ENCODE assay signal across 8 cellular contexts in the genomic region with DNA sequence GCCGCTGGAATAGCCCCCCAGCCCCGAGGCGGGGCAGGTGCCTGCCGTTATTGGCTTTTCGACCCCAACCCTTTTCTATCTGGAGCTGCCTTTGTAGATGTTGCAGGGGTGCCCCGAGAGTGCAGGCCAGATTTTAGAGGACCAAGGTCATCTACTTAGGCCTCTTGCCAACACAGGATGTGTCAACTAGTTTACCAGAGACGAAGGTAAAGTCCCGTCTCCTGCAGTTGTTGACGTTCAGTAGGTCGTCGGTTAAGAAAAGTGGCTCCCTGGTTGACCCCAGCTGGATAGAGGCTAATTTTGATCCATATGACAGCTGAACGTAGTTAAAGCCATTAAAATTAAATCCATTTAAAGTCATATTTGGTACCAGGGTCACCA. TPM values are rescaled to one million over a fixed set of nuclear protein-coding genes. Genes with fewer than 3 reads are reported as not detected.
DNase-seq lines count a peak whose midpoint lies in the region; ATAC-seq and TF ChIP-seq lines count a peak whose summit lies in the region.

No MANE protein-coding gene starts in this region.

- ATAC-seq in GM21423 (IDR thresholded peaks at IDR 0.05; ENCODE audit: unreplicated experiment): peak; percentile 5

- H3K27ac ChIP-seq in DOHH2 (ENCODE audit: low read depth, low read length) (peak overlapping the region; percentile 57), KMS-11 (peak overlapping the region; percentile 44; the same call in 1 of the 2 replicates), brain microvascular endothelial cell (peak overlapping the region; percentile 97), layer of hippocampus (ENCODE audit: low read depth, low read length) (peak overlapping the region; percentile 82), suprapubic skin (peak overlapping the region; percentile 98)

- no peak for TF ChIP-seq CTCF in DOHH2 (IDR thresholded peaks at IDR 0.05; ENCODE audit: low read depth, low read length, poor library complexity, severe bottlenecking)
- no peak for TF ChIP-seq CTCF in KMS-11 (conservative IDR thresholded peaks at IDR 0.05; ENCODE audit: low read depth, low read length)
- TF ChIP-seq CTCF in brain microvascular endothelial cell (IDR thresholded peaks at IDR 0.05; ENCODE audit: low read depth, low read length, missing control alignments): no peak
- no peak for TF ChIP-seq CTCF in suprapubic skin (IDR thresholded peaks at IDR 0.05)

- H3K9me2 ChIP-seq in DOHH2 (replicated peaks; ENCODE audit: control insufficient read depth, low read length): no peaks in the 10 kb centered on the region

- no peaks in the 10 kb centered on the region for H3F3A ChIP-seq in DOHH2 (ENCODE audit: control insufficient read depth, insufficient read depth)

- H3K36me3 ChIP-seq in DOHH2 (ENCODE audit: control insufficient read depth, low read length) (peaks cover 41% of the 10 kb centered on the region), KMS-11 (ENCODE audit: insufficient read depth) (no peaks in the 10 kb centered on the region), brain microvascular endothelial cell (replicated peaks) (no peaks in the 10 kb centered on the region), suprapubic skin (no peaks in the 10 kb centered on the region)

- peaks cover 52% of the 10 kb centered on the region for H3K79me2 ChIP-seq in DOHH2 (ENCODE audit: control insufficient read depth, low read length)
- peaks cover 25% of the 10 kb centered on the region for H3K79me2 ChIP-seq in KMS-11 (ENCODE audit: insufficient read depth, low read depth)

- no peak for TF ChIP-seq POLR2A in suprapubic skin (IDR thresholded peaks at IDR 0.05)

- H3K27me3 ChIP-seq in DOHH2 (ENCODE audit: control insufficient read depth, low read length) (no peaks in the 10 kb centered on the region), KMS-11 (ENCODE audit: insufficient read depth, low read depth) (no peaks in the 10 kb centered on the region), brain microvascular endothelial cell (replicated peaks) (no peaks in the 10 kb centered on the region), layer of hippocampus (ENCODE audit: control insufficient read depth, insufficient read depth, low read length) (no peaks in the 10 kb centered on the region), suprapubic skin (no peaks in the 10 kb centered on the region)

- H3K9ac ChIP-seq in KMS-11: peak overlapping the region; percentile 60; the same call in 1 of the 2 replicates

- TF ChIP-seq EP300 in suprapubic skin (IDR thresholded peaks at IDR 0.05): no peak

- H3K4me3 ChIP-seq in DOHH2 (ENCODE audit: low read length) (peak overlapping the region; percentile 82), KMS-11 (IDR thresholded peaks at IDR 0.05; ENCODE audit: insufficient read depth, low read depth, low read length) (no peak overlapping the region), brain microvascular endothelial cell (ENCODE audit: low read depth, low read length) (peak overlapping the region; percentile 70), suprapubic skin (peak overlapping the region; percentile 97)

- H3K4me2 ChIP-seq in DOHH2 (ENCODE audit: low read length) (peak overlapping the region; percentile 88), KMS-11 (no peak overlapping the region)

- H4K20me1 ChIP-seq in DOHH2 (ENCODE audit: control insufficient read depth, insufficient read depth, low read depth, low read length) (peaks cover 22% of the 10 kb centered on the region; the same call in 1 of the 2 replicates), KMS-11 (ENCODE audit: insufficient read depth) (no peaks in the 10 kb centered on the region)

- H3K9me3 ChIP-seq in DOHH2 (ENCODE audit: control insufficient read depth, insufficient read depth, low read length) (peaks cover 7% of the 10 kb centered on the region; the same call in 1 of the 2 replicates), suprapubic skin (no peaks in the 10 kb centered on the region)

- in situ Hi-C loops in brain microvascular endothelial cell (cut with HindIII; ENCODE audit: low pct_ligation_motif_present, low sequenced_read_pairs): no loop called here

- H3K4me1 ChIP-seq in DOHH2 (ENCODE audit: control insufficient read depth, low read length): peaks cover 32% of the 10 kb centered on the region
- H3K4me1 ChIP-seq in KMS-11 (ENCODE audit: low read depth, poor library complexity, severe bottlenecking): no peaks in the 10 kb centered on the region
- peaks cover 34% of the 10 kb centered on the region for H3K4me1 ChIP-seq in suprapubic skin

- H2AFZ ChIP-seq in KMS-11 (ENCODE audit: low read depth): peak overlapping the region; percentile 44; the same call in 1 of the 2 replicates

- 14% methylated on average over 6 of the region's 12 CpGs for WGBS in suprapubic skin

- DNase-seq in brain microvascular endothelial cell (peak; percentile 5), suprapubic skin (ENCODE audit: low spot score in 2 of 2) (no peak), mesenteric fat pad (ENCODE audit: low spot score) (no peak)
- no peak for DNase-seq in activated CD8-positive, alpha-beta memory T cell treated with anti-CD3 and anti-CD28 coated beads, Interleukin-2, amount 50 U/mL, for 4 hours

RNA-seq across cellular contexts. Expression of a gene that starts 0.6 kb away (rescaled TPM):
- total RNA-seq in suprapubic skin (100 to 1,000 TPM in 1 of 4 donors, 10 to 100 TPM in 3; 64.0 to 100 (median 85.0) TPM), mesenteric fat pad (78.7 TPM)

Comparison
In these comparisons a context has a peak if more than half of its experiments do, and no peak if none do; other contexts are left out.
1. H3K27ac ChIP-seq: peak in every context shown above with its lines; median percentile 98 in suprapubic skin; 97 in brain microvascular endothelial cell; 82 in layer of hippocampus; 57 in DOHH2; 44 in KMS-11.